Comparison of ENCODE assay signal across 16 cellular contexts in genomic region chr2:241308832-241309500, GRCh38. TPM values are rescaled to one million over a fixed set of nuclear protein-coding genes. Genes with fewer than 3 reads are reported as not detected.
DNase-seq lines count a peak whose midpoint lies in the region; ATAC-seq, FAIRE-seq and TF ChIP-seq lines count a peak whose summit lies in the region.
"Had no signal": no experiment of that assay in that cellular context is flagged by ENCODE, and none has a peak within 500 bp of the region (broad histone marks: within the 10 kb centered on the region; RNA-seq: fewer than 3 reads in every experiment).

No MANE protein-coding gene starts in this region.

- no peak for FAIRE-seq in small intestine (lab: Jason Lieb, UNC)
- FAIRE-seq: endothelial cell of umbilical vein, kidney had no signal

- WGBS in small intestine, 3 donors: 67 to 77% (median 70%) methylated on average over 18 of the region's 18 CpGs

- no TSS peak for BruUV-seq in A673 (replicated peaks; lab: Mats Ljungman, UMichigan)

- POLR2A ChIA-PET in activated CD4-positive, alpha-beta T cell treated with anti-CD3 and anti-CD28 coated beads for 36 hours (lab: Charles Lee): no interaction called here
- POLR2A ChIA-PET in A673 (lab: Charles Lee; ENCODE audit: low non-redundant PET): no interaction called here

- H3K27me3 ChIP-seq in small intestine (ENCODE audit: control insufficient read depth in 2 of 2, insufficient read depth in 2 of 2, low read length in 2 of 2) (no peaks in the 10 kb centered on the region), A673 (replicated peaks; ENCODE audit: insufficient read depth, low read depth, low read length, poor library complexity) (no peaks in the 10 kb centered on the region)
- H3K27me3 ChIP-seq: thyroid gland had no signal

- no peak overlapping the region for H3K4me3 Mint-ChIP-seq in activated CD4-positive, alpha-beta T cell treated with anti-CD3 and anti-CD28 coated beads for 36 hours
- H3K4me3 Mint-ChIP-seq in T-helper 17 cell (peak overlapping the region; percentile 84), glutamatergic neuron (ENCODE audit: unreplicated experiment) (no peak overlapping the region)

- no peak for ATAC-seq in activated CD4-positive, alpha-beta T cell treated with anti-CD3 and anti-CD28 coated beads for 36 hours
- ATAC-seq in T-helper 17 cell (no peak), HG03108 (IDR thresholded peaks at IDR 0.05; ENCODE audit: unreplicated experiment) (no peak)

- no peak for TF ChIP-seq CTCF in glutamatergic neuron (IDR thresholded peaks at IDR 0.05; ENCODE audit: partially characterized antibody, unreplicated experiment)
- TF ChIP-seq CTCF in A673 (conservative IDR thresholded peaks at IDR 0.05; ENCODE audit: low read depth, low read length): no peak

- no peaks in the 10 kb centered on the region for H3K9me3 ChIP-seq in T-helper 17 cell (ENCODE audit: control insufficient read depth, low read length, poor library complexity, severe bottlenecking)
- H3K9me3 ChIP-seq in small intestine (ENCODE audit: control insufficient read depth, low read depth): no peaks in the 10 kb centered on the region
- no peaks in the 10 kb centered on the region for H3K9me3 ChIP-seq in A673 (ENCODE audit: low read depth, low read length, poor library complexity, severe bottlenecking)
- H3K9me3 ChIP-seq: thyroid gland had no signal

- CTCF ChIA-PET in activated CD4-positive, alpha-beta T cell treated with anti-CD3 and anti-CD28 coated beads for 36 hours (lab: Charles Lee): no interaction called here
- CTCF ChIA-PET in A673 (lab: Charles Lee): no interaction called here

- H3K27ac Mint-ChIP-seq in activated CD4-positive, alpha-beta T cell treated with anti-CD3 and anti-CD28 coated beads for 36 hours: peak overlapping the region; percentile 88
- peak overlapping the region; percentile 95 for H3K27ac Mint-ChIP-seq in T-helper 17 cell
- peak overlapping the region; percentile 37 for H3K27ac Mint-ChIP-seq in glutamatergic neuron (ENCODE audit: unreplicated experiment)

- DNase-seq in activated CD4-positive, alpha-beta T cell treated with anti-CD3 and anti-CD28 coated beads for 36 hours: no peak
- no peak for DNase-seq in activated CD4-positive, alpha-beta T cell treated with anti-CD3 and anti-CD28 coated beads, Interleukin-2, amount 50 U/mL, for 1 hour
- DNase-seq in T-helper 17 cell (no peak), glutamatergic neuron (no peak), small intestine (peak; percentile 31), A673 (ENCODE audit: low spot score) (no peak), SIG-M5 treated with dmso at 0.1 percent for 504 hours (lab: John Stamatoyannopoulos, UW; ENCODE audit: unreplicated experiment) (no peak)
- DNase-seq: 8988T, kidney, NCI-H1930, NCI-H82, SHP77, thyroid gland had no signal

- peaks cover 4 to 14% of the 10 kb centered on the region in 2 donors for H3K4me1 ChIP-seq in small intestine (ENCODE audit: control insufficient read depth in 2 of 2, insufficient read depth in 1 of 2, low read depth in 1 of 2, low read length in 1 of 2)
- peaks cover 9% of the 10 kb centered on the region for H3K4me1 ChIP-seq in A673 (ENCODE audit: insufficient read depth, low read length, poor library complexity, severe bottlenecking)

- H3K4me3 ChIP-seq in small intestine (ENCODE audit: low read depth in 1 of 2, low read length in 2 of 2): no peak overlapping the region
- no peak overlapping the region for H3K4me3 ChIP-seq in A673 (ENCODE audit: low read depth, low read length, poor library complexity, severe bottlenecking)
- H3K4me3 ChIP-seq: thyroid gland had no signal

- H3K27ac ChIP-seq in small intestine (ENCODE audit: low read depth in 1 of 2, low read length in 1 of 2) (peak overlapping the region; percentile 35 to 59), A673 (ENCODE audit: low read depth, low read length, poor library complexity, severe bottlenecking) (no peak overlapping the region)
- H3K27ac ChIP-seq: thyroid gland had no signal

- no peaks in the 10 kb centered on the region for H3K36me3 ChIP-seq in small intestine (ENCODE audit: control insufficient read depth in 2 of 2, insufficient read depth in 2 of 2, low read length in 2 of 2)
- H3K36me3 ChIP-seq in A673 (ENCODE audit: insufficient read depth, low read length, poor library complexity, severe bottlenecking): no peaks in the 10 kb centered on the region
- H3K36me3 ChIP-seq: thyroid gland had no signal

- H3K9me3 Mint-ChIP-seq in activated CD4-positive, alpha-beta T cell treated with anti-CD3 and anti-CD28 coated beads for 36 hours (ENCODE audit: low read depth): no peaks in the 10 kb centered on the region
- H3K9me3 Mint-ChIP-seq in glutamatergic neuron (ENCODE audit: unreplicated experiment): no peaks in the 10 kb centered on the region
- H3K9me3 Mint-ChIP-seq: activated T-cell treated with anti-CD3 and anti-CD28 coated beads, Interleukin-2, amount 50 U/mL, for 4 hours had no signal

- peaks cover 71% of the 10 kb centered on the region for H3K4me1 Mint-ChIP-seq in activated CD4-positive, alpha-beta T cell treated with anti-CD3 and anti-CD28 coated beads for 36 hours
- H3K4me1 Mint-ChIP-seq in T-helper 17 cell (peaks cover 50% of the 10 kb centered on the region), glutamatergic neuron (ENCODE audit: low read depth, unreplicated experiment) (peaks cover 23% of the 10 kb centered on the region)

- H3K27me3 Mint-ChIP-seq in activated CD4-positive, alpha-beta T cell treated with anti-CD3 and anti-CD28 coated beads for 36 hours: no peaks in the 10 kb centered on the region
- H3K27me3 Mint-ChIP-seq in T-helper 17 cell (no peaks in the 10 kb centered on the region), glutamatergic neuron (ENCODE audit: unreplicated experiment) (no peaks in the 10 kb centered on the region)

- intact Hi-C loops in activated CD4-positive, alpha-beta T cell treated with anti-CD3 and anti-CD28 coated beads for 36 hours (cut with DNase I, micrococcal nuclease): no loop called here
- intact Hi-C loops in A673 (cut with micrococcal nuclease; ENCODE audit: unreplicated experiment): no loop called here

- peaks cover 15% of the 10 kb centered on the region for H3K36me3 Mint-ChIP-seq in activated CD4-positive, alpha-beta T cell treated with anti-CD3 and anti-CD28 coated beads for 36 hours (ENCODE audit: low read depth)
- no peaks in the 10 kb centered on the region for H3K36me3 Mint-ChIP-seq in T-helper 17 cell (ENCODE audit: low read depth)
- H3K36me3 Mint-ChIP-seq in glutamatergic neuron (ENCODE audit: unreplicated experiment): no peaks in the 10 kb centered on the region

RNA-seq across cellular contexts. Expression of gene HDLBP, which starts 6.5 kb away (rescaled TPM):
- 100 to 1,000 TPM; 259 to 348 TPM for total RNA-seq in activated CD4-positive, alpha-beta T cell treated with anti-CD3 and anti-CD28 coated beads for 36 hours
- total RNA-seq in T-helper 17 cell: 100 to 1,000 TPM; 136 to 175 TPM
- total RNA-seq in glutamatergic neuron (ENCODE audit: unreplicated experiment): 216 TPM
- 100 to 1,000 TPM; 136 to 193 (median 150) TPM for polyA plus RNA-seq in small intestine
- 510 and 581 TPM in 2 replicates for total RNA-seq in A673 (2021)

RNA-seq across cellular contexts. Expression of gene SEPTIN2, which starts 6.8 kb away (rescaled TPM):
- 100 to 1,000 TPM; 161 to 173 TPM for total RNA-seq in activated CD4-positive, alpha-beta T cell treated with anti-CD3 and anti-CD28 coated beads for 36 hours
- 100 to 1,000 TPM; 190 to 216 TPM for total RNA-seq in T-helper 17 cell
- total RNA-seq in glutamatergic neuron (ENCODE audit: unreplicated experiment): 302 TPM
- polyA plus RNA-seq in small intestine: 100 to 1,000 TPM; 112 to 171 (median 125) TPM
- total RNA-seq in A673 (2021): 342 and 360 TPM in 2 replicates

RNA-seq across cellular contexts. Expression of gene FARP2, which starts 47.1 kb away (rescaled TPM):
- 10 to 100 TPM; 29.0 to 30.7 TPM for total RNA-seq in activated CD4-positive, alpha-beta T cell treated with anti-CD3 and anti-CD28 coated beads for 36 hours
- total RNA-seq in T-helper 17 cell: 10 to 100 TPM; 18.0 to 28.1 TPM
- 67.7 TPM for total RNA-seq in glutamatergic neuron (ENCODE audit: unreplicated experiment)
- 10 to 100 TPM; 25.7 to 60.6 (median 38.9) TPM for polyA plus RNA-seq in small intestine
- 53.3 and 72.1 TPM in 2 replicates for total RNA-seq in A673 (2021)

Comparison
In these comparisons a context has a peak if more than half of its experiments do, and no peak if none do; other contexts are left out.
1. H3K27ac Mint-ChIP-seq: peak in every context shown above with its lines; median percentile 95 in T-helper 17 cell; 88 in activated CD4-positive, alpha-beta T cell treated with anti-CD3 and anti-CD28 coated beads for 36 hours; 37 in glutamatergic neuron.